ENCODE assay signal across 16 cellular contexts in the genomic region with DNA sequence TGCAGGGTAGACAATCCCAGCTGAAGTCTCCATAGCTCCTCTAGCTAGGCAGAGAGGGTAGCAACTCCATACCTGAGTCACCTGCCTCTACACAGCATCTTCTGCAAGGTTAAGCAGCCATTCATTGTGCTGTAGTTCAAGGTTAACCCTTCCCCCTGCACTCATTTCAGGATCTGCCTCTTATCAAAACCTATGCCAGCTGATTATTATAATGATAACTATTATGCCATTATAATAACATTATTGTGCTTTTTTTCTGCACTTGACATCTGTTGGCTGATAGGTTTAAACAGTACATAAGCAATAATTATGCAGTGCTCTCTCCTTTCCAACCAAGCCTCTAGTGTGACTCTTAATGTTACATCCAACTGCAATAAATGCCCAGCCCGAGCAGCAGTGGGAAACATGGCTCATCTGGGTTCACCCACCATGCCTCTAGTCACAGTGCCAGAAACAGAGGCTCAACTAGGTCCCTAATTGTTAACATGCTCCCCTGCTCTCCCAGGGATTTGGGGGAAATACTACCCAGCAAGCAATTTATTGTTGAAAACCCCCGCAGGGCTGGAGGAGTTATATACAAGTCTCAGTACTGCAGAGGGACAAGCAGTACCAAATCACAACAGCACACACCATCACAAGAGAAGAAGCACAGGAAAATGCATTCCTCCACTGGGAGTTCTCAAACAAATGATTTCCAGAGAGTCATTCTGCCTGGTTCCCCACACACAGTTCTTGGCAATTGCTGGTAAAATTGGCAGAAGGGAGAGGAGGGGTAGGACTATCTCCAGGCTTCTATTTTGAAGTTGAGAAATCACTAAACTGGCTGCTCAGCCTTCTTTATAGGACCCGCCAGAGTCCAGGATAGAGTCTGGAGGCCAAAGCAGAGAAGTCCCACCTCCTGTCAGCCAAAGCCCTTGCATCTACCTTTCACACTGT. TPM values are rescaled to one million over a fixed set of nuclear protein-coding genes. Genes with fewer than 3 reads are reported as not detected.
DNase-seq lines count a peak whose midpoint lies in the region; FAIRE-seq and TF ChIP-seq lines count a peak whose summit lies in the region.
"Had no signal": no experiment of that assay in that cellular context is flagged by ENCODE, and none has a peak within 500 bp of the region (broad histone marks: within the 10 kb centered on the region; RNA-seq: fewer than 3 reads in every experiment).

No MANE protein-coding gene starts in this region.

- H2AFZ ChIP-seq in astrocyte (ENCODE audit: low read depth, low read length), result no peak overlapping the region
- H2AFZ ChIP-seq in hepatocyte, result no peak overlapping the region

- H3K4me1 ChIP-seq in astrocyte (ENCODE audit: insufficient read depth, low read length) (peaks cover 13% of the 10 kb centered on the region), hepatocyte (ENCODE audit: insufficient read depth) (peaks cover 59% of the 10 kb centered on the region), testis (peaks cover 32% of the 10 kb centered on the region)

- no peaks in the 10 kb centered on the region for H3K9me3 ChIP-seq in astrocyte (ENCODE audit: insufficient read depth, low read depth, low read length)
- no peaks in the 10 kb centered on the region for H3K9me3 ChIP-seq in hepatocyte (ENCODE audit: low read depth)
- H3K9me3 ChIP-seq in testis, result no peaks in the 10 kb centered on the region
- H3K9me3 ChIP-seq: heart left ventricle, right lobe of liver had no signal

- POLR2A ChIA-PET in activated CD4-positive, alpha-beta T cell treated with anti-CD3 and anti-CD28 coated beads, Interleukin-2, amount 10 ng/mL, durations not matched to agents 7 days and 5 days (lab: Charles Lee), result no interaction called here

- H3K9me2 ChIP-seq in hepatocyte (replicated peaks; ENCODE audit: insufficient read depth), result no peaks in the 10 kb centered on the region

- H3K36me3 ChIP-seq in astrocyte (ENCODE audit: insufficient read depth, low read length) (no peaks in the 10 kb centered on the region), hepatocyte (replicated peaks; ENCODE audit: insufficient read depth, low read depth) (no peaks in the 10 kb centered on the region), testis (ENCODE audit: low read depth, missing control alignments) (no peaks in the 10 kb centered on the region)
- H3K36me3 ChIP-seq: heart left ventricle, right lobe of liver had no signal

- no peak for TF ChIP-seq POLR2A in testis (IDR thresholded peaks at IDR 0.05)

- H3K27ac ChIP-seq in astrocyte (ENCODE audit: low read depth, low read length), result no peak overlapping the region
- peak overlapping the region; percentile 27 for H3K27ac ChIP-seq in hepatocyte
- H3K27ac ChIP-seq in testis, result no peak overlapping the region
- H3K27ac ChIP-seq: right lobe of liver had no signal

- DNase-seq in NCI-H1105 (lab: John Stamatoyannopoulos, UW), result peak; percentile 28
- peak; percentile 53 for DNase-seq in astrocyte (ENCODE audit: low read depth)
- no peak for DNase-seq in hepatocyte (ENCODE audit: low spot score)
- peak; percentile 29 for DNase-seq in superior temporal gyrus (ENCODE audit: extremely low spot score)
- no peak for DNase-seq in activated CD4-positive, alpha-beta T cell treated with anti-CD3 and anti-CD28 coated beads, Interleukin-2, amount 10 ng/mL, durations not matched to agents 7 days and 5 days
- no peak for DNase-seq in GM10266 (ENCODE audit: extremely low spot score)
- DNase-seq in T-helper 1 cell, result no peak
- no peak for DNase-seq in testis
- DNase-seq: activated CD4-positive, alpha-beta T cell treated with anti-CD3 and anti-CD28 coated beads, Interleukin-2, amount 50 U/mL, for 48 hours; effector CD4-positive, alpha-beta T cell; heart left ventricle; NCI-H146; NCI-H748 treated with DMSO at 0.1 percent for 48 hours; right lobe of liver had no signal

- no peak for FAIRE-seq in astrocyte (lab: Jason Lieb, UNC)
- FAIRE-seq: GM18507 had no signal

- H3K9me3 Mint-ChIP-seq in astrocyte (ENCODE audit: unreplicated experiment), result no peaks in the 10 kb centered on the region
- H3K9me3 Mint-ChIP-seq in activated CD4-positive, alpha-beta T cell treated with anti-CD3 and anti-CD28 coated beads, Interleukin-2, amount 10 ng/mL, durations not matched to agents 7 days and 5 days, result no peaks in the 10 kb centered on the region
- H3K9me3 Mint-ChIP-seq: stimulated activated naive CD8-positive, alpha-beta T cell treated with anti-CD3 and anti-CD28 coated beads, Interleukin-15, Interleukin-2, amounts not matched to agents 100 ng/mL and 50 ng/mL, for 24 hours had no signal

- H3K4me1 Mint-ChIP-seq in astrocyte (ENCODE audit: low read depth, unreplicated experiment), result peaks cover 39% of the 10 kb centered on the region
- peaks cover 5% of the 10 kb centered on the region for H3K4me1 Mint-ChIP-seq in activated CD4-positive, alpha-beta T cell treated with anti-CD3 and anti-CD28 coated beads, Interleukin-2, amount 10 ng/mL, durations not matched to agents 7 days and 5 days

- intact Hi-C loops in testis (cut with DNase I; ENCODE audit: low total_unique reads), result no loop called here

- H3K9ac ChIP-seq in astrocyte (ENCODE audit: low read length), result no peak overlapping the region

- CTCF ChIA-PET in activated CD4-positive, alpha-beta T cell treated with anti-CD3 and anti-CD28 coated beads, Interleukin-2, amount 10 ng/mL, durations not matched to agents 7 days and 5 days (lab: Charles Lee), result interaction anchor here (0.8 kb wide), 1 partner anchor 13 kb away, joined by 3 read pairs; no protein-coding TSS in a partner anchor

- H3K79me2 ChIP-seq in astrocyte (ENCODE audit: insufficient read depth, low read length), result peaks cover 39% of the 10 kb centered on the region
- peaks cover 68% of the 10 kb centered on the region for H3K79me2 ChIP-seq in hepatocyte

- TF ChIP-seq CTCF in astrocyte (IDR thresholded peaks at IDR 0.05; ENCODE audit: insufficient read depth, low read depth, low read length) (no peak), hepatocyte (IDR thresholded peaks at IDR 0.05; ENCODE audit: poor library complexity) (no peak), GM10266 (IDR thresholded peaks at IDR 0.05; ENCODE audit: control insufficient read depth, insufficient read depth, low read depth, missing control alignments) (no peak), testis (IDR thresholded peaks at IDR 0.05) (no peak)

- H4K20me1 ChIP-seq in astrocyte (ENCODE audit: insufficient read depth, low read length) (peaks cover 73% of the 10 kb centered on the region), hepatocyte (ENCODE audit: insufficient read depth, poor library complexity, severe bottlenecking) (no peaks in the 10 kb centered on the region)

- H3K27me3 ChIP-seq in astrocyte (ENCODE audit: insufficient read depth, low read length) (no peaks in the 10 kb centered on the region), hepatocyte (no peaks in the 10 kb centered on the region), testis (no peaks in the 10 kb centered on the region)
- H3K27me3 ChIP-seq: heart left ventricle, right lobe of liver had no signal

- no peak overlapping the region for H3K27ac Mint-ChIP-seq in astrocyte (ENCODE audit: unreplicated experiment)
- H3K27ac Mint-ChIP-seq in activated CD4-positive, alpha-beta T cell treated with anti-CD3 and anti-CD28 coated beads, Interleukin-2, amount 10 ng/mL, durations not matched to agents 7 days and 5 days, result no peak overlapping the region
- H3K27ac Mint-ChIP-seq: stimulated activated naive CD8-positive, alpha-beta T cell treated with anti-CD3 and anti-CD28 coated beads, Interleukin-15, Interleukin-2, amounts not matched to agents 100 ng/mL and 50 ng/mL, for 24 hours had no signal

- no peak overlapping the region for H3K4me3 Mint-ChIP-seq in astrocyte (ENCODE audit: unreplicated experiment)
- H3K4me3 Mint-ChIP-seq in activated CD4-positive, alpha-beta T cell treated with anti-CD3 and anti-CD28 coated beads, Interleukin-2, amount 10 ng/mL, durations not matched to agents 7 days and 5 days, result no peak overlapping the region
- H3K4me3 Mint-ChIP-seq: stimulated activated naive CD8-positive, alpha-beta T cell treated with anti-CD3 and anti-CD28 coated beads, Interleukin-15, Interleukin-2, amounts not matched to agents 100 ng/mL and 50 ng/mL, for 24 hours had no signal

- H3K4me2 ChIP-seq in astrocyte (ENCODE audit: low read length), result no peak overlapping the region
- peak overlapping the region; percentile 25 for H3K4me2 ChIP-seq in hepatocyte

- 57% methylated on average over 3 of the region's 3 CpGs for WGBS in hepatocyte (ENCODE audit: low lambda C conversion rate, missing lambda C conversion rate)
- 47 to 48% methylated on average over 3 of the region's 3 CpGs for WGBS in testis, 2 donors

- no peaks in the 10 kb centered on the region for H3K36me3 Mint-ChIP-seq in astrocyte (ENCODE audit: low read depth, unreplicated experiment)
- H3K36me3 Mint-ChIP-seq in activated CD4-positive, alpha-beta T cell treated with anti-CD3 and anti-CD28 coated beads, Interleukin-2, amount 10 ng/mL, durations not matched to agents 7 days and 5 days (ENCODE audit: low read depth), result no peaks in the 10 kb centered on the region

- H3K27me3 Mint-ChIP-seq in astrocyte (ENCODE audit: low read depth, unreplicated experiment), result no peaks in the 10 kb centered on the region
- H3K27me3 Mint-ChIP-seq in activated CD4-positive, alpha-beta T cell treated with anti-CD3 and anti-CD28 coated beads, Interleukin-2, amount 10 ng/mL, durations not matched to agents 7 days and 5 days, result peaks cover 2% of the 10 kb centered on the region
- H3K27me3 Mint-ChIP-seq: stimulated activated naive CD8-positive, alpha-beta T cell treated with anti-CD3 and anti-CD28 coated beads, Interleukin-15, Interleukin-2, amounts not matched to agents 100 ng/mL and 50 ng/mL, for 24 hours had no signal

- H3K4me3 ChIP-seq in astrocyte (ENCODE audit: insufficient read depth, low read depth, low read length), result no peak overlapping the region
- no peak overlapping the region for H3K4me3 ChIP-seq in hepatocyte
- H3K4me3 ChIP-seq in testis, result no peak overlapping the region
- H3K4me3 ChIP-seq: heart left ventricle, right lobe of liver had no signal

RNA-seq across cellular contexts. Expression of gene SIL1, which starts 17.1 kb away (rescaled TPM):
- 41.6 and 57.6 TPM in 2 replicates for total RNA-seq in astrocyte
- total RNA-seq in hepatocyte, result 73.9 and 82.0 TPM in 2 replicates
- 176 and 197 TPM in 2 replicates for polyA plus RNA-seq in hepatocyte
- total RNA-seq in activated CD4-positive, alpha-beta T cell treated with anti-CD3 and anti-CD28 coated beads, Interleukin-2, amount 10 ng/mL, durations not matched to agents 7 days and 5 days, result 1 to 10 TPM; 9.4 to 9.7 TPM
- 10 to 100 TPM; 86.5 to 98.2 TPM for total RNA-seq in testis
- polyA plus RNA-seq in testis (ENCODE audit: insufficient read depth, low read depth, low replicate concordance), result 116 TPM

Comparison
In these comparisons a context has a peak if more than half of its experiments do, and no peak if none do; other contexts are left out.
1. DNase-seq: peak in NCI-H1105 (single experiment), astrocyte (single experiment) and superior temporal gyrus (single experiment); none in hepatocyte (single experiment), activated CD4-positive, alpha-beta T cell treated with anti-CD3 and anti-CD28 coated beads, Interleukin-2, amount 10 ng/mL, durations not matched to agents 7 days and 5 days (single experiment), GM10266 (single experiment), T-helper 1 cell (0 of 5) and testis (single experiment).